10 cellular contexts compared by ENCODE assay signal in the genomic region with DNA sequence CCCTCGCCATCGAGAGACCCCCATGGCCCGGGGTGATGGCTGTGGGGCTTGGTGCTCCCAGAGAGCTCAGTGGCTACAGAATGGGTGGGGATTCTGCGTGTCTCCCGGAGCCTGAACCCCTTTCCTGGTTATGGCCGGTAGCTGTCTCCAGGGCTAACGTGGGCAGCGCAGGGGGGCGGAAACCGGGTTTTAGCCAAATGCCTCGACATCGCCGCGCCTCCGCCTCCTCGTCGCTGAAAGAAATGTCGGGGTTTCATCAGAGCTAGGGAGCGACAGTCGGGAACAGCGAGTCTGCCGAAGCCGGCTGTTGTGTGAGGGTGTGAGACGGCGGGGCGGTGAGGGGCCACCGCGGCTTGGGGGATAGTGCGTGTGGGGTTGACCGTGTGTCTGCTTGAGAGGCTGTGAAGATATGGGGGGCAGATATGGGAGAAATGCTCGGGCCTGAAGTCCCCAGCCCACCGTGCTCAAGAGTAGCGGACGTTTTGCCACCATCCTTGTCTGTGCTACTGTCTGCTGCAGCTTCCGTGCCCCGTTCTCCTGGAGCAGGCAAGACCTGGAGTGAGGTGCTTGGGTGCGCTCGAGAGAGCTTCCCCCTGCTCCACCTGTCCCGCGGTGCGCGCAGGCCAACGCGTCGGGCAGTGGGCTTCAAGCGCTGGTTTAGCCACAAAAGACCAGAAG. TPM values are rescaled to one million over a fixed set of nuclear protein-coding genes. Genes with fewer than 3 reads are reported as not detected.
DNase-seq lines count a peak whose midpoint lies in the region; ATAC-seq and TF ChIP-seq lines count a peak whose summit lies in the region.
"Had no signal": no experiment of that assay in that cellular context is flagged by ENCODE, and none has a peak within 500 bp of the region (broad histone marks: within the 10 kb centered on the region; RNA-seq: fewer than 3 reads in every experiment).

No MANE protein-coding gene starts in this region.

- H3K4me1 ChIP-seq in heart right ventricle = peaks cover 3 to 64% (median 53%) of the 10 kb centered on the region in 9 donors
- H3K4me1 ChIP-seq in suprapubic skin = peaks cover 35% of the 10 kb centered on the region
- H3K4me1 ChIP-seq in tibial artery = peaks cover 0 to 49% (median 33%) of the 10 kb centered on the region in 4 donors

- WGBS in heart right ventricle, 2 donors = 1 to 2% methylated on average over 46 of the region's 46 CpGs
- whole genome bisulfite sequencing in suprapubic skin = no CpG with 5 or more reads among the region's 46 CpGs

- no peak for ATAC-seq in heart right ventricle
- no peak for ATAC-seq in left ventricle myocardium superior
- ATAC-seq in activated naive CD8-positive, alpha-beta T cell treated with anti-CD3 and anti-CD28 coated beads, Interleukin-2, amount 10 ng/mL, durations not matched to agents 7 days and 5 days (ENCODE audit: low read depth) = no peak
- ATAC-seq: pancreas had no signal

- peak overlapping the region; percentile 77 for H3K27ac Mint-ChIP-seq in activated naive CD8-positive, alpha-beta T cell treated with anti-CD3 and anti-CD28 coated beads, Interleukin-2, amount 10 ng/mL, durations not matched to agents 7 days and 5 days
- H3K27ac Mint-ChIP-seq: activated naive CD4-positive, alpha-beta T cell treated with anti-CD3 and anti-CD28 coated beads for 36 hours had no signal

- H3K9me3 ChIP-seq in heart right ventricle (peaks cover 0 to 2% (median 0%) of the 10 kb centered on the region in 11 donors), suprapubic skin (no peaks in the 10 kb centered on the region), tibial artery (peaks cover 0 to 17% (median 5%) of the 10 kb centered on the region in 3 donors)
- H3K9me3 ChIP-seq: pancreas had no signal

- peak overlapping the region in 8 of 10 donors; percentile 50 to 89 (median 80) for H3K27ac ChIP-seq in heart right ventricle
- H3K27ac ChIP-seq in layer of hippocampus (ENCODE audit: low read depth, low read length) = peak overlapping the region; percentile 10
- H3K27ac ChIP-seq in suprapubic skin = no peak overlapping the region
- no peak overlapping the region for H3K27ac ChIP-seq in tibial artery
- H3K27ac ChIP-seq: pancreas had no signal

- peaks cover 12% of the 10 kb centered on the region for H3K4me1 Mint-ChIP-seq in activated naive CD8-positive, alpha-beta T cell treated with anti-CD3 and anti-CD28 coated beads, Interleukin-2, amount 10 ng/mL, durations not matched to agents 7 days and 5 days

- intact Hi-C loops in heart right ventricle (cut with DNase I) (loop anchor here in 9 of 10 donors (2.0 to 10.0 kb wide), 10 partner anchors 51 to 193 kb away; no protein-coding TSS in a partner anchor), left ventricle myocardium superior (cut with micrococcal nuclease) (loop anchor here (5.0 kb wide), 1 partner anchor 178 kb away; no protein-coding TSS in a partner anchor), tibial artery (cut with DNase I; ENCODE audit: low total_unique reads) (loop anchor here (5.0 to 10.0 kb wide), 4 partner anchors 82 to 193 kb away; no protein-coding TSS in a partner anchor)

- POLR2A ChIA-PET in activated naive CD8-positive, alpha-beta T cell treated with anti-CD3 and anti-CD28 coated beads, Interleukin-2, amount 10 ng/mL, durations not matched to agents 7 days and 5 days (lab: Charles Lee) = no interaction called here

- TF ChIP-seq EP300 in suprapubic skin (IDR thresholded peaks at IDR 0.05) = no peak

- H3K4me3 ChIP-seq in heart right ventricle (peak overlapping the region; percentile 20 to 64 (median 52)), suprapubic skin (peak overlapping the region; percentile 29), tibial artery (peak overlapping the region in 1 of 2 donors; percentile 6)
- H3K4me3 ChIP-seq: pancreas had no signal

- TF ChIP-seq CTCF in heart right ventricle (IDR thresholded peaks at IDR 0.05) (no peak), suprapubic skin (IDR thresholded peaks at IDR 0.05) (no peak), tibial artery (IDR thresholded peaks at IDR 0.05) (no peak)

- H3K27me3 ChIP-seq in heart right ventricle (peaks cover 0 to 98% (median 79%) of the 10 kb centered on the region in 7 donors), layer of hippocampus (ENCODE audit: control insufficient read depth, insufficient read depth, low read length) (peaks cover 54% of the 10 kb centered on the region), suprapubic skin (peaks cover 90% of the 10 kb centered on the region), tibial artery (peaks cover 0 to 90% of the 10 kb centered on the region in 2 donors)

- DNase-seq in heart right ventricle (no peak), left ventricle myocardium superior (no peak), suprapubic skin (ENCODE audit: low spot score in 2 of 2) (no peak), tibial artery (no peak), epidermal melanocyte (ENCODE audit: insufficient read length, low spot score) (no peak), NCI-H1694 (lab: John Stamatoyannopoulos, UW) (no peak)
- DNase-seq in activated naive CD8-positive, alpha-beta T cell treated with anti-CD3 and anti-CD28 coated beads, Interleukin-2, amount 10 ng/mL, durations not matched to agents 7 days and 5 days = peak; percentile 40
- DNase-seq: activated naive CD4-positive, alpha-beta T cell treated with anti-CD3 and anti-CD28 coated beads for 36 hours; pancreas had no signal

- H3K36me3 ChIP-seq in heart right ventricle (peaks cover 0 to 14% (median 0%) of the 10 kb centered on the region in 9 donors), suprapubic skin (no peaks in the 10 kb centered on the region), tibial artery (no peaks in the 10 kb centered on the region)
- H3K36me3 ChIP-seq: pancreas had no signal

- TF ChIP-seq POLR2A in suprapubic skin (IDR thresholded peaks at IDR 0.05) = no peak

- no peaks in the 10 kb centered on the region for H3K9me3 Mint-ChIP-seq in activated naive CD8-positive, alpha-beta T cell treated with anti-CD3 and anti-CD28 coated beads, Interleukin-2, amount 10 ng/mL, durations not matched to agents 7 days and 5 days
- H3K9me3 Mint-ChIP-seq: activated naive CD4-positive, alpha-beta T cell treated with anti-CD3 and anti-CD28 coated beads for 36 hours had no signal

- H3K4me3 Mint-ChIP-seq in activated naive CD8-positive, alpha-beta T cell treated with anti-CD3 and anti-CD28 coated beads, Interleukin-2, amount 10 ng/mL, durations not matched to agents 7 days and 5 days = no peak overlapping the region
- H3K4me3 Mint-ChIP-seq: activated naive CD4-positive, alpha-beta T cell treated with anti-CD3 and anti-CD28 coated beads for 36 hours had no signal

- peaks cover 1% of the 10 kb centered on the region for H3K36me3 Mint-ChIP-seq in activated naive CD8-positive, alpha-beta T cell treated with anti-CD3 and anti-CD28 coated beads, Interleukin-2, amount 10 ng/mL, durations not matched to agents 7 days and 5 days

- H3K27me3 Mint-ChIP-seq in activated naive CD8-positive, alpha-beta T cell treated with anti-CD3 and anti-CD28 coated beads, Interleukin-2, amount 10 ng/mL, durations not matched to agents 7 days and 5 days = peaks cover 79% of the 10 kb centered on the region

RNA-seq across cellular contexts. Expression of gene ISLR2, which starts 0.8 kb away (rescaled TPM):
- 1 to 10 TPM; 1.2 to 8.7 (median 2.2) TPM for total RNA-seq in heart right ventricle
- 1 to 10 TPM; 3.9 to 5.6 TPM for polyA plus RNA-seq in heart right ventricle
- total RNA-seq in left ventricle myocardium superior = 2.2 TPM
- not detected for total RNA-seq in activated naive CD8-positive, alpha-beta T cell treated with anti-CD3 and anti-CD28 coated beads, Interleukin-2, amount 10 ng/mL, durations not matched to agents 7 days and 5 days
- total RNA-seq in suprapubic skin = 1 to 10 TPM in 2 of 4 donors, under 1 TPM in 1, not detected in 1; 0.57 to 1.9 (median 1.1) TPM
- total RNA-seq: activated naive CD4-positive, alpha-beta T cell treated with anti-CD3 and anti-CD28 coated beads for 36 hours had no signal

RNA-seq across cellular contexts. Expression of gene ISLR, which starts 44.0 kb away (rescaled TPM):
- 10 to 100 TPM in 9 of 10 donors, 1 to 10 TPM in 1; 9.1 to 19.7 (median 14.1) TPM for total RNA-seq in heart right ventricle
- 10 to 100 TPM in 1 of 2 donors, 1 to 10 TPM in 1; 8.8 to 12.2 TPM for polyA plus RNA-seq in heart right ventricle
- 11.1 TPM for total RNA-seq in left ventricle myocardium superior
- total RNA-seq in activated naive CD8-positive, alpha-beta T cell treated with anti-CD3 and anti-CD28 coated beads, Interleukin-2, amount 10 ng/mL, durations not matched to agents 7 days and 5 days = not detected
- total RNA-seq in suprapubic skin = 10 to 100 TPM; 11.5 to 41.1 (median 18.1) TPM
- total RNA-seq: activated naive CD4-positive, alpha-beta T cell treated with anti-CD3 and anti-CD28 coated beads for 36 hours had no signal

RNA-seq across cellular contexts. Expression of gene GOLGA6A, which starts 47.2 kb away (rescaled TPM):
- total RNA-seq in heart right ventricle (not detected), left ventricle myocardium superior (not detected), suprapubic skin (1 to 10 TPM in 2 of 4 donors, under 1 TPM in 2; 0.21 to 3.9 (median 1.7) TPM)
- not detected for polyA plus RNA-seq in heart right ventricle
- under 1 TPM in 1 of 2 experiments, not detected in 1; 0.40 TPM for total RNA-seq in activated naive CD8-positive, alpha-beta T cell treated with anti-CD3 and anti-CD28 coated beads, Interleukin-2, amount 10 ng/mL, durations not matched to agents 7 days and 5 days
- total RNA-seq: pancreas had no signal
- polyA plus RNA-seq: pancreas had no signal

Comparison
In these comparisons a context has a peak if more than half of its experiments do, and no peak if none do; other contexts are left out.
1. H3K27ac ChIP-seq: peak in heart right ventricle (8 of 10) and layer of hippocampus (single experiment); none in suprapubic skin (single experiment) and tibial artery (0 of 2).
2. RNA of gene ISLR, which starts 44.0 kb away (total RNA-seq): 11.5 to 41.1 TPM in suprapubic skin, 9.1 to 19.7 TPM in heart right ventricle and 11.1 TPM in left ventricle myocardium superior (single experiment); not detected in activated naive CD8-positive, alpha-beta T cell treated with anti-CD3 and anti-CD28 coated beads, Interleukin-2, amount 10 ng/mL, durations not matched to agents 7 days and 5 days; every median in the first group is over 10 times any median in the second.